ENCODE assay signal across 8 cellular contexts in the genomic region with DNA sequence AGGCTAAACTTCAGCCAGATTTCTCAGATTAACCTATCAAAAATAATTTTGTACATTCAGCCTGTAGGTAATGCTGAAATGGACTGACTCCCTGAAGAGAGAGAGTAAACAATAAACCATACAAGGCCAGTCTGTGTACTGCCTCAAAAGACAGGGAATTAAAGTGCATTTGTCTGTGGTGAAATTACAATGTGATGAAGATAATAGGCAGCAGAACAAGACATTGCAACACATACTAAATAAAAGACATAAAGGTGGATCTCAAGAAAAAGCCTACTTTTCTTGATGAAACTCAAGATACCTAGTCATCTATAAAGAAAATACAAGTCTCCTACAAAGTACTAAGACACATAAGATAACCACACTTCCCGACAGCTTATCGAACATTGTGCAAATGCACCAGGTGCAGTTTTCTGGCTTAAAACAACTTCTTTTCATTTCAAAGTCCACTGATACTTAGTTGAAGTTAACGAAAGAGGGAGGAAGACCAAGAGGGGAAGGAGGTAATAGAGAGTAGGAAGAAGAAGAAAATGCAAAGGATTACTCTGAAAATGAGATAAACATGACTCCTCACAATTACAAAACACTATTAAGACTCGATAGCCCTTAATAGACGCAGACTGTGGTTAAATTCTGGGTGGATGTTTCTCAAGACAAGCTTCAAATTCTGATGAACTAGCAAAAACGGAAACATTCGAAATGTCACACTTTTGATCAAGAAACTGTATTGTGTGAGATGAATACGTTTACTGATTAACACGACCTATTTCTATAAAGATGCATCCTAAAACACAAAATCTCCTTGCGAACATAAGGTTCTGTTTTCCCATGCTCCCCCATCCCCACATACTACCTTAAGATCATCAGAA. TPM values are rescaled to one million over a fixed set of nuclear protein-coding genes. Genes with fewer than 3 reads are reported as not detected.
DNase-seq lines count a peak whose midpoint lies in the region; ATAC-seq and TF ChIP-seq lines count a peak whose summit lies in the region.

No MANE protein-coding gene starts in this region.

- peaks cover 39% of the 10 kb centered on the region for H3K36me3 ChIP-seq in OCI-LY1 (ENCODE audit: insufficient read depth, low read length)
- H3K36me3 ChIP-seq in neuronal stem cell (replicated peaks in 1 of 2; ENCODE audit: control insufficient read depth in 2 of 2, insufficient read depth in 2 of 2, low read length in 2 of 2) = peaks cover 10 to 50% of the 10 kb centered on the region in 2 donors

- H3K4me2 ChIP-seq in OCI-LY1 (ENCODE audit: low read length) (peak overlapping the region; percentile 99), neuronal stem cell (ENCODE audit: insufficient read depth, low read length, poor library complexity, severe bottlenecking) (peak overlapping the region; percentile 56)

- H3K4ac ChIP-seq in neuronal stem cell (ENCODE audit: low read length) = no peak overlapping the region

- H2AFZ ChIP-seq in OCI-LY1 (ENCODE audit: low read length) = no peak overlapping the region
- no peak overlapping the region for H2AFZ ChIP-seq in neuronal stem cell (ENCODE audit: low read length)

- H3K14ac ChIP-seq in neuronal stem cell (ENCODE audit: low read length) = no peak overlapping the region

- no peak overlapping the region for H2BK5ac ChIP-seq in neuronal stem cell (ENCODE audit: low read length)

- peaks cover 11% of the 10 kb centered on the region; the same call in 1 of the 2 replicates for H4K20me1 ChIP-seq in OCI-LY1 (ENCODE audit: insufficient read depth, low read length)

- no peaks in the 10 kb centered on the region for H3K9me2 ChIP-seq in OCI-LY1 (ENCODE audit: low read depth, low read length)

- no peaks in the 10 kb centered on the region for H3F3A ChIP-seq in OCI-LY1 (ENCODE audit: insufficient read depth, low read length)

- no CpG with 5 or more reads among the region's 10 CpGs for WGBS in neuronal stem cell (ENCODE audit: extremely low coverage in 2 of 2, insufficient read length in 2 of 2, insufficient replicate concordance in 1 of 2), 2 donors

- H3K4me1 ChIP-seq in OCI-LY1 (ENCODE audit: insufficient read depth, low read length, severe bottlenecking) (peaks cover 47% of the 10 kb centered on the region), neuronal stem cell (ENCODE audit: control insufficient read depth in 2 of 2, insufficient read depth in 1 of 2, low read depth in 1 of 2, low read length in 2 of 2) (peaks cover 2 to 14% of the 10 kb centered on the region in 2 donors)

- H3K4me3 ChIP-seq in OCI-LY1 (ENCODE audit: low read depth, low read length, poor library complexity, severe bottlenecking) (peak overlapping the region; percentile 93), dorsolateral prefrontal cortex (peak overlapping the region; percentile 8 to 98 (median 87)), neuronal stem cell (ENCODE audit: low read length in 2 of 2) (peak overlapping the region; percentile 72 to 93)

- H3K18ac ChIP-seq in neuronal stem cell (ENCODE audit: low read length) = no peak overlapping the region

- no peak overlapping the region for H2BK120ac ChIP-seq in neuronal stem cell (ENCODE audit: low read depth, low read length)

- H3K27me3 ChIP-seq in OCI-LY1 (ENCODE audit: insufficient read depth, low read length) (no peaks in the 10 kb centered on the region), dorsolateral prefrontal cortex (no peaks in the 10 kb centered on the region), neuronal stem cell (ENCODE audit: control insufficient read depth in 3 of 3, insufficient read depth in 3 of 3, low read depth in 1 of 3, low read length in 3 of 3) (no peaks in the 10 kb centered on the region)

- H3K79me2 ChIP-seq in OCI-LY1 (ENCODE audit: insufficient read depth, low read length) = peaks cover 67% of the 10 kb centered on the region

- H2BK12ac ChIP-seq in neuronal stem cell (ENCODE audit: low read length) = no peak overlapping the region

- ATAC-seq in left lobe of liver (no peak), HG03565 (IDR thresholded peaks at IDR 0.05; ENCODE audit: unreplicated experiment) (no peak)

- TF ChIP-seq CTCF in OCI-LY1 (IDR thresholded peaks at IDR 0.05; ENCODE audit: low read length) (no peak), dorsolateral prefrontal cortex (IDR thresholded peaks at IDR 0.05 in 54 of 56, conservative IDR thresholded peaks at IDR 0.05 in 2 of 56; ENCODE audit: low read depth in 1 of 56, partially characterized antibody in 56 of 56) (no peak)

- H3K79me1 ChIP-seq in neuronal stem cell (ENCODE audit: low read depth, low read length) = no peaks in the 10 kb centered on the region

- peak overlapping the region; percentile 94 for H3K9ac ChIP-seq in OCI-LY1 (ENCODE audit: low read length)
- no peak overlapping the region for H3K9ac ChIP-seq in neuronal stem cell (ENCODE audit: low read depth, low read length, poor library complexity)

- H3K9me3 ChIP-seq in OCI-LY1 (ENCODE audit: low read length) = no peaks in the 10 kb centered on the region
- peaks cover 0 to 17% of the 10 kb centered on the region in 2 donors for H3K9me3 ChIP-seq in neuronal stem cell (replicated peaks in 1 of 2; ENCODE audit: control insufficient read depth in 2 of 2, insufficient read depth in 1 of 2, low read depth in 1 of 2, low read length in 2 of 2)

- no peak overlapping the region for H4K91ac ChIP-seq in neuronal stem cell (ENCODE audit: low read depth, low read length, poor library complexity)

- DNase-seq in EL (peak; percentile 15), dorsolateral prefrontal cortex (no peak), neuronal stem cell (ENCODE audit: low spot score) (no peak), left lobe of liver (ENCODE audit: low spot score) (no peak), medulla oblongata (ENCODE audit: extremely low spot score) (no peak), NCI-H446 (lab: John Stamatoyannopoulos, UW) (no peak)

- intact Hi-C loops in dorsolateral prefrontal cortex (cut with DNase I) = loop anchor here in 1 of 2 donors (5.0 kb wide), 1 partner anchor 60 kb away; no protein-coding TSS in a partner anchor

- no peak overlapping the region for H4K8ac ChIP-seq in neuronal stem cell (ENCODE audit: low read depth, low read length)

- H2AK5ac ChIP-seq in neuronal stem cell (ENCODE audit: low read depth, low read length) = no peak overlapping the region

- H3K27ac ChIP-seq in OCI-LY1 (ENCODE audit: low read depth, low read length, poor library complexity, severe bottlenecking) = peak overlapping the region; percentile 0
- no peak overlapping the region for H3K27ac ChIP-seq in dorsolateral prefrontal cortex
- no peak overlapping the region for H3K27ac ChIP-seq in neuronal stem cell (replicated peaks; ENCODE audit: low read length)

- no peak overlapping the region for H3K23ac ChIP-seq in neuronal stem cell (ENCODE audit: low read depth, low read length, poor library complexity)

- no peak overlapping the region for H2BK15ac ChIP-seq in neuronal stem cell (ENCODE audit: low read length)

RNA-seq across cellular contexts. Expression of gene HNRNPR, which starts 2.0 kb away (rescaled TPM):
- total RNA-seq in dorsolateral prefrontal cortex = 100 to 1,000 TPM in 88 of 120 experiments, 10 to 100 TPM in 32; 86.5 to 128 (median 105) TPM
- 240 TPM for polyA plus RNA-seq in neuronal stem cell (2013, experiment 1 of 2)
- 241 TPM for polyA plus RNA-seq in neuronal stem cell (2013, experiment 2 of 2)
- total RNA-seq in left lobe of liver = 32.2 TPM

RNA-seq across cellular contexts. Expression of gene ZNF436, which starts 27.6 kb away (rescaled TPM):
- 10 to 100 TPM; 15.3 to 34.8 (median 19.1) TPM for total RNA-seq in dorsolateral prefrontal cortex
- polyA plus RNA-seq in neuronal stem cell (2013, experiment 1 of 2) = 5.8 TPM
- polyA plus RNA-seq in neuronal stem cell (2013, experiment 2 of 2) = 5.8 TPM
- 3.7 TPM for total RNA-seq in left lobe of liver
